8 cellular contexts compared by ENCODE assay signal in the genomic region with DNA sequence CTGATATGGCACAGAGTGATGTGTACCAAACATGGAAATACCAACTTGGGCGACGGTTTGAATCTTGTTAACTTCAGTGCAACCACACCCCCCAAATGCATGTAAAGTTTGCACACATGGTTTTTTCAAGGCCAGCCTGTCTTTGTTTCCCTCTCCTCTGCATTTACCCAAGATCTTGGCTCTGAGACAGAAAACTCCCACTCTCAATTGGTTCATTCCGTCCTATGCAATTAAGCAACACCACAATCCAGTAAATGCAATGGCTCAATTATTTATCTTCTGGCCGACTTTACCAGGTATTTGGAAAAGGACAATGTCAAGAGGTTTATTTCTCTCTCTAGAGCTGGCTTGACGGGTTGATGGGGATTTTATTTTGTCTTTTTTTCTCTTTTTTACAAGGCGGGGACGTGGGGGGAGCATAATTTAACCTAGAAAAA. TPM values are rescaled to one million over a fixed set of nuclear protein-coding genes. Genes with fewer than 3 reads are reported as not detected.
DNase-seq lines count a peak whose midpoint lies in the region; ATAC-seq and TF ChIP-seq lines count a peak whose summit lies in the region.

No MANE protein-coding gene starts in this region.

- POLR2A ChIA-PET in CD4-positive, alpha-beta memory T cell (lab: Charles Lee; ENCODE audit: partially characterized antibody): interaction anchor here (0.6 to 3.4 kb wide), 7 partner anchors 8 to 275 kb away, joined by 3 to 40 read pairs (median 12); a partner anchor contains a TSS
- POLR2A ChIA-PET in activated CD8-positive, alpha-beta T cell treated with anti-CD3 and anti-CD28 coated beads, Interleukin-2, amount 10 ng/mL, durations not matched to agents 7 days and 5 days (lab: Charles Lee): interaction anchor here (1.0 to 3.2 kb wide), 4 partner anchors 11 to 366 kb away, joined by 3 to 24 read pairs (median 10); no protein-coding TSS in a partner anchor

- no peaks in the 10 kb centered on the region for H3K27me3 ChIP-seq in CD4-positive, alpha-beta memory T cell (ENCODE audit: insufficient read depth, low read length)
- H3K27me3 ChIP-seq in left ventricle myocardium inferior (ENCODE audit: low read depth): no peaks in the 10 kb centered on the region

- no peak for TF ChIP-seq CTCF in left ventricle myocardium inferior (IDR thresholded peaks at IDR 0.05; ENCODE audit: borderline replicate concordance)

- DNase-seq in CD4-positive, alpha-beta memory T cell: peak in 3 of 5 donors; percentile 18 to 57 (median 29)
- DNase-seq in LHCN-M2 (ENCODE audit: low read depth) (peak; percentile 30), left ventricle myocardium inferior (no peak), skeletal muscle cell (ENCODE audit: low read depth) (no peak), islet precursor cell (no peak), amygdala (lab: John Stamatoyannopoulos, UW) (no peak), NCI-H146 (lab: John Stamatoyannopoulos, UW) (no peak)
- DNase-seq in activated CD8-positive, alpha-beta T cell treated with anti-CD3 and anti-CD28 coated beads, Interleukin-2, amount 10 ng/mL, durations not matched to agents 7 days and 5 days: peak; percentile 37

- peaks cover 0 to 18% of the 10 kb centered on the region in 2 donors for H3K36me3 Mint-ChIP-seq in CD4-positive, alpha-beta memory T cell
- H3K36me3 Mint-ChIP-seq in activated CD8-positive, alpha-beta T cell treated with anti-CD3 and anti-CD28 coated beads, Interleukin-2, amount 10 ng/mL, durations not matched to agents 7 days and 5 days (ENCODE audit: low read depth): peaks cover 15% of the 10 kb centered on the region

- peak overlapping the region; percentile 93 to 99 (median 96) for H3K4me3 Mint-ChIP-seq in CD4-positive, alpha-beta memory T cell
- H3K4me3 Mint-ChIP-seq in activated CD8-positive, alpha-beta T cell treated with anti-CD3 and anti-CD28 coated beads, Interleukin-2, amount 10 ng/mL, durations not matched to agents 7 days and 5 days: peak overlapping the region; percentile 89

- H3K36me3 ChIP-seq in CD4-positive, alpha-beta memory T cell (ENCODE audit: insufficient read depth, low read length): no peaks in the 10 kb centered on the region
- peaks cover 9% of the 10 kb centered on the region for H3K36me3 ChIP-seq in left ventricle myocardium inferior

- H3K27ac ChIP-seq in CD4-positive, alpha-beta memory T cell (ENCODE audit: low read depth, low read length): peak overlapping the region; percentile 99
- H3K27ac ChIP-seq in left ventricle myocardium inferior (replicated peaks): peak overlapping the region; percentile 97

- H3K27ac Mint-ChIP-seq in CD4-positive, alpha-beta memory T cell: peak overlapping the region; percentile 99 to 100 (median 100)
- peak overlapping the region; percentile 99 for H3K27ac Mint-ChIP-seq in activated CD8-positive, alpha-beta T cell treated with anti-CD3 and anti-CD28 coated beads, Interleukin-2, amount 10 ng/mL, durations not matched to agents 7 days and 5 days

- CTCF ChIA-PET in CD4-positive, alpha-beta memory T cell (lab: Charles Lee; ENCODE audit: partially characterized antibody): interaction anchor here (0.6 to 1.5 kb wide), 3 partner anchors 25 to 1833 kb away, joined by 3 to 4 read pairs (median 3); a partner anchor contains a TSS
- CTCF ChIA-PET in activated CD8-positive, alpha-beta T cell treated with anti-CD3 and anti-CD28 coated beads, Interleukin-2, amount 10 ng/mL, durations not matched to agents 7 days and 5 days (lab: Charles Lee): interaction anchor here (2.6 to 7.7 kb wide), 2 partner anchors 9 to 64 kb away, joined by 12 to 70 read pairs; no protein-coding TSS in a partner anchor

- H3K4me3 ChIP-seq in CD4-positive, alpha-beta memory T cell (ENCODE audit: low read length in 2 of 2): peak overlapping the region; percentile 77 to 86
- H3K4me3 ChIP-seq in left ventricle myocardium inferior (peak overlapping the region; percentile 81), skeletal muscle cell (ENCODE audit: low read depth, low read length) (peak overlapping the region; percentile 95)

- no peaks in the 10 kb centered on the region for H3K9me3 ChIP-seq in CD4-positive, alpha-beta memory T cell (ENCODE audit: control insufficient read depth in 1 of 2, low read length in 2 of 2)
- H3K9me3 ChIP-seq in left ventricle myocardium inferior (replicated peaks): no peaks in the 10 kb centered on the region

- H3K27me3 Mint-ChIP-seq in CD4-positive, alpha-beta memory T cell: no peaks in the 10 kb centered on the region
- H3K27me3 Mint-ChIP-seq in activated CD8-positive, alpha-beta T cell treated with anti-CD3 and anti-CD28 coated beads, Interleukin-2, amount 10 ng/mL, durations not matched to agents 7 days and 5 days (ENCODE audit: low read depth): no peaks in the 10 kb centered on the region

- H3K4me1 Mint-ChIP-seq in CD4-positive, alpha-beta memory T cell: peaks cover 28 to 67% (median 45%) of the 10 kb centered on the region in 4 donors
- peaks cover 47% of the 10 kb centered on the region for H3K4me1 Mint-ChIP-seq in activated CD8-positive, alpha-beta T cell treated with anti-CD3 and anti-CD28 coated beads, Interleukin-2, amount 10 ng/mL, durations not matched to agents 7 days and 5 days (ENCODE audit: low read depth)

- H3K9me3 Mint-ChIP-seq in CD4-positive, alpha-beta memory T cell: peaks cover 0 to 3% (median 0%) of the 10 kb centered on the region in 8 donors
- no peaks in the 10 kb centered on the region for H3K9me3 Mint-ChIP-seq in activated CD8-positive, alpha-beta T cell treated with anti-CD3 and anti-CD28 coated beads, Interleukin-2, amount 10 ng/mL, durations not matched to agents 7 days and 5 days (ENCODE audit: insufficient read depth)

- intact Hi-C loops in CD4-positive, alpha-beta memory T cell (cut with micrococcal nuclease): loop anchor here (5.0 to 10.0 kb wide), 2 partner anchors 65 to 702 kb away; a partner anchor contains a TSS
- intact Hi-C loops in left ventricle myocardium inferior (cut with micrococcal nuclease): no loop called here

- no peak for ATAC-seq in activated CD8-positive, alpha-beta T cell treated with anti-CD3 and anti-CD28 coated beads, Interleukin-2, amount 10 ng/mL, durations not matched to agents 7 days and 5 days

- peaks cover 46% of the 10 kb centered on the region for H3K4me1 ChIP-seq in CD4-positive, alpha-beta memory T cell (ENCODE audit: insufficient read depth, low read length)
- H3K4me1 ChIP-seq in left ventricle myocardium inferior: peaks cover 71% of the 10 kb centered on the region

RNA-seq across cellular contexts. Expression of a gene that starts 1.0 kb away (rescaled TPM):
- 100 to 1,000 TPM; 129 to 131 TPM for total RNA-seq in CD4-positive, alpha-beta memory T cell
- 100 to 1,000 TPM; 103 to 147 TPM for polyA plus RNA-seq in CD4-positive, alpha-beta memory T cell
- 52.9 and 60.3 TPM in 2 replicates for total RNA-seq in LHCN-M2 (2014; rRNA removed)
- 31.6 TPM for polyA plus RNA-seq in LHCN-M2 (2012)
- 100 to 1,000 TPM in 1 of 2 experiments, 10 to 100 TPM in 1; 94.7 to 101 TPM for total RNA-seq in activated CD8-positive, alpha-beta T cell treated with anti-CD3 and anti-CD28 coated beads, Interleukin-2, amount 10 ng/mL, durations not matched to agents 7 days and 5 days
- 116 TPM for total RNA-seq in left ventricle myocardium inferior

RNA-seq across cellular contexts. Expression of a gene that starts 35.8 kb away (rescaled TPM):
- total RNA-seq in CD4-positive, alpha-beta memory T cell: under 1 TPM; 0.52 to 0.61 TPM
- polyA plus RNA-seq in CD4-positive, alpha-beta memory T cell: 1 to 10 TPM in 1 of 2 donors, not detected in 1; 1.5 TPM
- total RNA-seq in LHCN-M2 (2014; rRNA removed) (308 and 325 TPM in 2 replicates), left ventricle myocardium inferior (205 TPM)
- polyA plus RNA-seq in LHCN-M2 (2012): 454 TPM
- 1 to 10 TPM; 1.7 to 2.0 TPM for total RNA-seq in activated CD8-positive, alpha-beta T cell treated with anti-CD3 and anti-CD28 coated beads, Interleukin-2, amount 10 ng/mL, durations not matched to agents 7 days and 5 days

Comparison
In these comparisons a context has a peak if more than half of its experiments do, and no peak if none do; other contexts are left out.
1. DNase-seq: peak in CD4-positive, alpha-beta memory T cell (3 of 5), LHCN-M2 (single experiment) and activated CD8-positive, alpha-beta T cell treated with anti-CD3 and anti-CD28 coated beads, Interleukin-2, amount 10 ng/mL, durations not matched to agents 7 days and 5 days (single experiment); none in left ventricle myocardium inferior (single experiment), skeletal muscle cell (single experiment), islet precursor cell (single experiment), amygdala (0 of 56) and NCI-H146 (single experiment).
2. RNA of a gene that starts 35.8 kb away (total RNA-seq): 308 to 325 TPM in LHCN-M2 and 205 TPM in left ventricle myocardium inferior (single experiment); 1.7 to 2.0 TPM in activated CD8-positive, alpha-beta T cell treated with anti-CD3 and anti-CD28 coated beads, Interleukin-2, amount 10 ng/mL, durations not matched to agents 7 days and 5 days and 0.52 to 0.61 TPM in CD4-positive, alpha-beta memory T cell; every median in the first group is over 10 times any median in the second.
3. Peak in every context shown above with its lines, with median percentiles within 50 percentile points of each other: H3K4me3 ChIP-seq.